In genomic region chr19:3818479-3818878, GRCh38 we compare ENCODE assay signal across 2 cellular contexts.
TF ChIP-seq lines count a peak whose summit lies in the region.

No MANE protein-coding gene starts in this region.

TF ChIP-seq in K562, 482 proteins besides CTCF, POLR2A, EP300 and RAD21:
- TF ChIP-seq POU5F1 (IDR thresholded peaks at IDR 0.05; ENCODE audit: borderline replicate concordance, low read depth, low read length, partially characterized antibody) = no peak
- no peak for TF ChIP-seq SMAD2 (IDR thresholded peaks at IDR 0.05; ENCODE audit: low read depth, low read length)
- TF ChIP-seq NRF1 (conservative IDR thresholded peaks at IDR 0.05 in 1 of 2, IDR thresholded peaks at IDR 0.05 in 1 of 2) = no peak
- TF ChIP-seq RFX1 (IDR thresholded peaks at IDR 0.05) = no peak
- TF ChIP-seq, protein P1, sequence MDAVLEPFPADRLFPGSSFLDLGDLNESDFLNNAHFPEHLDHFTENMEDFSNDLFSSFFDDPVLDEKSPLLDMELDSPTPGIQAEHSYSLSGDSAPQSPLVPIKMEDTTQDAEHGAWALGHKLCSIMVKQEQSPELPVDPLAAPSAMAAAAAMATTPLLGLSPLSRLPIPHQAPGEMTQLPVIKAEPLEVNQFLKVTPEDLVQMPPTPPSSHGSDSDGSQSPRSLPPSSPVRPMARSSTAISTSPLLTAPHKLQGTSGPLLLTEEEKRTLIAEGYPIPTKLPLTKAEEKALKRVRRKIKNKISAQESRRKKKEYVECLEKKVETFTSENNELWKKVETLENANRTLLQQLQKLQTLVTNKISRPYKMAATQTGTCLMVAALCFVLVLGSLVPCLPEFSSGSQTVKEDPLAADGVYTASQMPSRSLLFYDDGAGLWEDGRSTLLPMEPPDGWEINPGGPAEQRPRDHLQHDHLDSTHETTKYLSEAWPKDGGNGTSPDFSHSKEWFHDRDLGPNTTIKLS (IDR thresholded peaks at IDR 0.05; ENCODE audit: borderline replicate concordance, low read depth) = no peak
- TF ChIP-seq ZNF140 (CRISPR knock-in tag; IDR thresholded peaks at IDR 0.05) = no peak
- TF ChIP-seq, protein P2, sequence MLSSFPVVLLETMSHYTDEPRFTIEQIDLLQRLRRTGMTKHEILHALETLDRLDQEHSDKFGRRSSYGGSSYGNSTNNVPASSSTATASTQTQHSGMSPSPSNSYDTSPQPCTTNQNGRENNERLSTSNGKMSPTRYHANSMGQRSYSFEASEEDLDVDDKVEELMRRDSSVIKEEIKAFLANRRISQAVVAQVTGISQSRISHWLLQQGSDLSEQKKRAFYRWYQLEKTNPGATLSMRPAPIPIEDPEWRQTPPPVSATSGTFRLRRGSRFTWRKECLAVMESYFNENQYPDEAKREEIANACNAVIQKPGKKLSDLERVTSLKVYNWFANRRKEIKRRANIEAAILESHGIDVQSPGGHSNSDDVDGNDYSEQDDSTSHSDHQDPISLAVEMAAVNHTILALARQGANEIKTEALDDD (IDR thresholded peaks at IDR 0.05) = no peak
- no peak for TF ChIP-seq U2AF1 (optimal IDR thresholded peaks at IDR 0.05; ENCODE audit: low read depth, low read length)
- no peak for TF ChIP-seq ZNF76 (CRISPR knock-in tag; IDR thresholded peaks at IDR 0.05; ENCODE audit: borderline replicate concordance)
- TF ChIP-seq PATZ1 (CRISPR knock-in tag; IDR thresholded peaks at IDR 0.05; ENCODE audit: borderline replicate concordance) = no peak
- TF ChIP-seq HDAC3 (IDR thresholded peaks at IDR 0.05; ENCODE audit: borderline replicate concordance, partially characterized antibody) = no peak
- no peak for TF ChIP-seq MNT (conservative IDR thresholded peaks at IDR 0.05)
- no peak for TF ChIP-seq YBX1 (IDR thresholded peaks at IDR 0.05)
- no peak for TF ChIP-seq NFRKB (IDR thresholded peaks at IDR 0.05; ENCODE audit: low read depth)

TF ChIP-seq in SK-N-SH treated with all-trans-retinoic acid at 6 μM for 48 hours, 23 proteins besides CTCF, POLR2A, EP300 and RAD21:
- TF ChIP-seq POU6F1 (CRISPR knock-in tag; IDR thresholded peaks at IDR 0.05; ENCODE audit: borderline replicate concordance, low read depth) = no peak
- no peak for TF ChIP-seq CSRNP3 (CRISPR knock-in tag; IDR thresholded peaks at IDR 0.05)
- TF ChIP-seq, protein P3, sequence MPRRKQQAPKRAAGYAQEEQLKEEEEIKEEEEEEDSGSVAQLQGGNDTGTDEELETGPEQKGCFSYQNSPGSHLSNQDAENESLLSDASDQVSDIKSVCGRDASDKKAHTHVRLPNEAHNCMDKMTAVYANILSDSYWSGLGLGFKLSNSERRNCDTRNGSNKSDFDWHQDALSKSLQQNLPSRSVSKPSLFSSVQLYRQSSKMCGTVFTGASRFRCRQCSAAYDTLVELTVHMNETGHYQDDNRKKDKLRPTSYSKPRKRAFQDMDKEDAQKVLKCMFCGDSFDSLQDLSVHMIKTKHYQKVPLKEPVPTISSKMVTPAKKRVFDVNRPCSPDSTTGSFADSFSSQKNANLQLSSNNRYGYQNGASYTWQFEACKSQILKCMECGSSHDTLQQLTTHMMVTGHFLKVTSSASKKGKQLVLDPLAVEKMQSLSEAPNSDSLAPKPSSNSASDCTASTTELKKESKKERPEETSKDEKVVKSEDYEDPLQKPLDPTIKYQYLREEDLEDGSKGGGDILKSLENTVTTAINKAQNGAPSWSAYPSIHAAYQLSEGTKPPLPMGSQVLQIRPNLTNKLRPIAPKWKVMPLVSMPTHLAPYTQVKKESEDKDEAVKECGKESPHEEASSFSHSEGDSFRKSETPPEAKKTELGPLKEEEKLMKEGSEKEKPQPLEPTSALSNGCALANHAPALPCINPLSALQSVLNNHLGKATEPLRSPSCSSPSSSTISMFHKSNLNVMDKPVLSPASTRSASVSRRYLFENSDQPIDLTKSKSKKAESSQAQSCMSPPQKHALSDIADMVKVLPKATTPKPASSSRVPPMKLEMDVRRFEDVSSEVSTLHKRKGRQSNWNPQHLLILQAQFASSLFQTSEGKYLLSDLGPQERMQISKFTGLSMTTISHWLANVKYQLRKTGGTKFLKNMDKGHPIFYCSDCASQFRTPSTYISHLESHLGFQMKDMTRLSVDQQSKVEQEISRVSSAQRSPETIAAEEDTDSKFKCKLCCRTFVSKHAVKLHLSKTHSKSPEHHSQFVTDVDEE (CRISPR knock-in tag; IDR thresholded peaks at IDR 0.05) = no peak
- no peak for TF ChIP-seq RARB (CRISPR knock-in tag; IDR thresholded peaks at IDR 0.05)
- no peak for TF ChIP-seq ESRRG (CRISPR knock-in tag; IDR thresholded peaks at IDR 0.05)
- TF ChIP-seq ISL1 (CRISPR knock-in tag; IDR thresholded peaks at IDR 0.05) = no peak
- TF ChIP-seq ZC3H10 (CRISPR knock-in tag; IDR thresholded peaks at IDR 0.05) = no peak
- no peak for TF ChIP-seq ZFP30 (CRISPR knock-in tag; IDR thresholded peaks at IDR 0.05)
- TF ChIP-seq PPARA (CRISPR knock-in tag; IDR thresholded peaks at IDR 0.05; ENCODE audit: borderline replicate concordance) = no peak
- TF ChIP-seq BACH2 (CRISPR knock-in tag; IDR thresholded peaks at IDR 0.05; ENCODE audit: borderline replicate concordance) = no peak
- no peak for TF ChIP-seq CSDC2 (CRISPR knock-in tag; IDR thresholded peaks at IDR 0.05)
- TF ChIP-seq PATZ1 (CRISPR knock-in tag; IDR thresholded peaks at IDR 0.05; ENCODE audit: borderline replicate concordance) = no peak
- no peak for TF ChIP-seq TCF4 (CRISPR knock-in tag; IDR thresholded peaks at IDR 0.05; ENCODE audit: borderline replicate concordance)
- no peak for TF ChIP-seq GLIS3 (CRISPR knock-in tag; IDR thresholded peaks at IDR 0.05)
- TF ChIP-seq SNAI2 (CRISPR knock-in tag; IDR thresholded peaks at IDR 0.05) = no peak
